ENCODE assay signal across 1 cellular context in the genomic region with DNA sequence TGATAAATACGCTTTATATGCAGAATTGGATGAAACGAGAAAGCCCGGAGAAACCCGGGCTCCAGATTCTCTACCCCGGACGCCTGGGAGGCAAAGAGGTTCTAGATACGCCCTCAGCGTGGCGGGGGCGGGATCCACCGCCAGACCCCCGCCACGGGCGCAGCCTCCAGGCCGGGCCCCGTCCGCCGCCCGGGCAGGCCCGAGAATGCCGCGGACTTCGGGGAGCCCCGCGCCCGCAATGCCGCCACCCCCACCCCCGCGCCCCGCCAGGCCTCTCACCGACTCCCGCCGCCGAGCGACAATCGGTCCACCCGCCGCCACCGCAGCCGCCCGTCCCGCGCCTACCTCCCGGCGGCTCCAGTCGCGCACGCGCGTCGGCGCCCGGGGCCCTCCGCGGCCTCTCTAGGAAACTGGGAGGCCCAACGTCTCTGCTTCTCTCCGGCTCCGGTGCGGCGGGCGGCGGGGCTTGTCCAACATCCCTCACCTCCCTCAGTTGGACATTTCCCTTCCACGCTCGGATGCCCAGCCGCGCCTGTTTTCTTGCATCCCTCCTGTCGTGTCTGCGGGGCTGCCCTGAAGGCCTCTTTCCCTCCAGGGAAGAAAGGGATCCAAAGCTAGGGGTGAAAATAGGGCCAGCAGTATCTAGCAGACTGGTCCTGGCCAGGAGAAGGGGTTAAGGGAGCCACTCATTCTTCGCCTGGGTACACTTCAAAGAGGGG.
A peak's percentile ranks its signal among the peaks of the same experiment; 100 is the strongest.
TF ChIP-seq lines count a peak whose summit lies in the region.

Gene ZNF445 (minus strand): TSS at position 359 of the 719 bp plus-strand sequence. CDS start 22,121 bp downstream, outside the sequence.

TF ChIP-seq in HepG2, 621 proteins besides CTCF, POLR2A, EP300 and RAD21 (continued from another document and continues in another):
- TF ChIP-seq, protein P1, sequence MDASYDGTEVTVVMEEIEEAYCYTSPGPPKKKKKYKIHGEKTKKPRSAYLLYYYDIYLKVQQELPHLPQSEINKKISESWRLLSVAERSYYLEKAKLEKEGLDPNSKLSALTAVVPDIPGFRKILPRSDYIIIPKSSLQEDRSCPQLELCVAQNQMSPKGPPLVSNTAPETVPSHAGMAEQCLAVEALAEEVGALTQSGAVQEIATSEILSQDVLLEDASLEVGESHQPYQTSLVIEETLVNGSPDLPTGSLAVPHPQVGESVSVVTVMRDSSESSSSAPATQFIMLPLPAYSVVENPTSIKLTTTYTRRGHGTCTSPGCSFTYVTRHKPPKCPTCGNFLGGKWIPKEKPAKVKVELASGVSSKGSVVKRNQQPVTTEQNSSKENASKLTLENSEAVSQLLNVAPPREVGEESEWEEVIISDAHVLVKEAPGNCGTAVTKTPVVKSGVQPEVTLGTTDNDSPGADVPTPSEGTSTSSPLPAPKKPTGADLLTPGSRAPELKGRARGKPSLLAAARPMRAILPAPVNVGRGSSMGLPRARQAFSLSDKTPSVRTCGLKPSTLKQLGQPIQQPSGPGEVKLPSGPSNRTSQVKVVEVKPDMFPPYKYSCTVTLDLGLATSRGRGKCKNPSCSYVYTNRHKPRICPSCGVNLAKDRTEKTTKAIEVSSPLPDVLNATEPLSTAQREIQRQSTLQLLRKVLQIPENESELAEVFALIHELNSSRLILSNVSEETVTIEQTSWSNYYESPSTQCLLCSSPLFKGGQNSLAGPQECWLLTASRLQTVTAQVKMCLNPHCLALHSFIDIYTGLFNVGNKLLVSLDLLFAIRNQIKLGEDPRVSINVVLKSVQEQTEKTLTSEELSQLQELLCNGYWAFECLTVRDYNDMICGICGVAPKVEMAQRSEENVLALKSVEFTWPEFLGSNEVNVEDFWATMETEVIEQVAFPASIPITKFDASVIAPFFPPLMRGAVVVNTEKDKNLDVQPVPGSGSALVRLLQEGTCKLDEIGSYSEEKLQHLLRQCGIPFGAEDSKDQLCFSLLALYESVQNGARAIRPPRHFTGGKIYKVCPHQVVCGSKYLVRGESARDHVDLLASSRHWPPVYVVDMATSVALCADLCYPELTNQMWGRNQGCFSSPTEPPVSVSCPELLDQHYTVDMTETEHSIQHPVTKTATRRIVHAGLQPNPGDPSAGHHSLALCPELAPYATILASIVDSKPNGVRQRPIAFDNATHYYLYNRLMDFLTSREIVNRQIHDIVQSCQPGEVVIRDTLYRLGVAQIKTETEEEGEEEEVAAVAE (CRISPR knock-in tag; IDR thresholded peaks at IDR 0.05; ENCODE audit: borderline replicate concordance): 0 out of 2 replicates have a peak, but pooled peaks have one; percentile 25
- TF ChIP-seq HBP1 (CRISPR knock-in tag; IDR thresholded peaks at IDR 0.05; ENCODE audit: low read depth): no peak
- TF ChIP-seq GABPB1 (CRISPR knock-in tag; IDR thresholded peaks at IDR 0.05): peak; percentile 67
- peak; percentile 69; the same call in 1 of the 2 replicates for TF ChIP-seq ZFP91 (CRISPR knock-in tag; IDR thresholded peaks at IDR 0.05; ENCODE audit: borderline replicate concordance)
- no peak; the same call in 1 of the 2 replicates for TF ChIP-seq ZNF343 (CRISPR knock-in tag; IDR thresholded peaks at IDR 0.05)
- TF ChIP-seq MEF2D (CRISPR knock-in tag; IDR thresholded peaks at IDR 0.05): no peak
- no peak; the same call in 1 of the 2 replicates for TF ChIP-seq NR2C2 (CRISPR knock-in tag; IDR thresholded peaks at IDR 0.05; ENCODE audit: borderline replicate concordance)
- TF ChIP-seq, protein P2, sequence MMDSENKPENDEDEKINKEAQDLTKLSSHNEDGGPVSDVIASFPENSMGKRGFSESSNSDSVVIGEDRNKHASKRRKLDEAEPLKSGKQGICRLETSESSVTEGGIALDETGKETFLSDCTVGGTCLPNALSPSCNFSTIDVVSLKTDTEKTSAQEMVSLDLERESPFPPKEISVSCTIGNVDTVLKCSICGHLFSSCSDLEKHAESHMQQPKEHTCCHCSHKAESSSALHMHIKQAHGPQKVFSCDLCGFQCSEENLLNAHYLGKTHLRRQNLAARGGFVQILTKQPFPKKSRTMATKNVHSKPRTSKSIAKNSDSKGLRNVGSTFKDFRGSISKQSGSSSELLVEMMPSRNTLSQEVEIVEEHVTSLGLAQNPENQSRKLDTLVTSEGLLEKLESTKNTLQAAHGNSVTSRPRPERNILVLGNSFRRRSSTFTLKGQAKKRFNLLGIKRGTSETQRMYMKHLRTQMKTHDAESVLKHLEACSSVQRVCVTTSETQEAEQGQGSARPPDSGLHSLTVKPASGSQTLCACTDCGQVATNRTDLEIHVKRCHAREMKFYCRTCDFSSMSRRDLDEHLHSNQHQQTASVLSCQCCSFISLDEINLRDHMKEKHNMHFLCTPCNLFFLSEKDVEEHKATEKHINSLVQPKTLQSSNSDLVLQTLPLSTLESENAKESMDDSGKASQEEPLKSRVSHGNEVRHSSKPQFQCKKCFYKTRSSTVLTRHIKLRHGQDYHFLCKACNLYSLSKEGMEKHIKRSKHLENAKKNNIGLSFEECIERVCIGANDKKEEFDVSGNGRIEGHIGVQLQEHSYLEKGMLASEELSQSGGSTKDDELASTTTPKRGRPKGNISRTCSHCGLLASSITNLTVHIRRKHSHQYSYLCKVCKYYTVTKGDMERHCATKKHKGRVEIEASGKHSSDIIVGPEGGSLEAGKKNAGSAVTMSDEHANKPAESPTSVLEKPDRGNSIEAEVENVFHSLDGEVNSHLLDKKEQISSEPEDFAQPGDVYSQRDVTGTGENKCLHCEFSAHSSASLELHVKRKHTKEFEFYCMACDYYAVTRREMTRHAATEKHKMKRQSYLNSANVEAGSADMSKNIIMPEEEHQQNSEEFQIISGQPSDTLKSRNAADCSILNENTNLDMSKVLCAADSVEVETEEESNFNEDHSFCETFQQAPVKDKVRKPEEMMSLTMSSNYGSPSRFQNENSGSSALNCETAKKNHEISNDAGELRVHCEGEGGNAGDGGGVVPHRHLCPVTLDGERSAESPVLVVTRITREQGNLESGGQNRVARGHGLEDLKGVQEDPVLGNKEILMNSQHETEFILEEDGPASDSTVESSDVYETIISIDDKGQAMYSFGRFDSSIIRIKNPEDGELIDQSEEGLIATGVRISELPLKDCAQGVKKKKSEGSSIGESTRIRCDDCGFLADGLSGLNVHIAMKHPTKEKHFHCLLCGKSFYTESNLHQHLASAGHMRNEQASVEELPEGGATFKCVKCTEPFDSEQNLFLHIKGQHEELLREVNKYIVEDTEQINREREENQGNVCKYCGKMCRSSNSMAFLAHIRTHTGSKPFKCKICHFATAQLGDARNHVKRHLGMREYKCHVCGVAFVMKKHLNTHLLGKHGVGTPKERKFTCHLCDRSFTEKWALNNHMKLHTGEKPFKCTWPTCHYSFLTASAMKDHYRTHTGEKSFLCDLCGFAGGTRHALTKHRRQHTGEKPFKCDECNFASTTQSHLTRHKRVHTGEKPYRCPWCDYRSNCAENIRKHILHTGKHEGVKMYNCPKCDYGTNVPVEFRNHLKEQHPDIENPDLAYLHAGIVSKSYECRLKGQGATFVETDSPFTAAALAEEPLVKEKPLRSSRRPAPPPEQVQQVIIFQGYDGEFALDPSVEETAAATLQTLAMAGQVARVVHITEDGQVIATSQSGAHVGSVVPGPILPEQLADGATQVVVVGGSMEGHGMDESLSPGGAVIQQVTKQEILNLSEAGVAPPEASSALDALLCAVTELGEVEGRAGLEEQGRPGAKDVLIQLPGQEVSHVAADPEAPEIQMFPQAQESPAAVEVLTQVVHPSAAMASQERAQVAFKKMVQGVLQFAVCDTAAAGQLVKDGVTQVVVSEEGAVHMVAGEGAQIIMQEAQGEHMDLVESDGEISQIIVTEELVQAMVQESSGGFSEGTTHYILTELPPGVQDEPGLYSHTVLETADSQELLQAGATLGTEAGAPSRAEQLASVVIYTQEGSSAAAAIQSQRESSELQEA (CRISPR knock-in tag; IDR thresholded peaks at IDR 0.05; ENCODE audit: not compliant biosample characterization): no peak
- TF ChIP-seq PAX8 (CRISPR knock-in tag; IDR thresholded peaks at IDR 0.05; ENCODE audit: borderline replicate concordance): no peak
- TF ChIP-seq ZNF546 (CRISPR knock-in tag; conservative IDR thresholded peaks at IDR 0.05): no peak
- TF ChIP-seq ZNF569 (CRISPR knock-in tag; IDR thresholded peaks at IDR 0.05; ENCODE audit: borderline replicate concordance): no peak
- no peak for TF ChIP-seq NFYB (CRISPR knock-in tag; IDR thresholded peaks at IDR 0.05)
- TF ChIP-seq, protein P3, sequence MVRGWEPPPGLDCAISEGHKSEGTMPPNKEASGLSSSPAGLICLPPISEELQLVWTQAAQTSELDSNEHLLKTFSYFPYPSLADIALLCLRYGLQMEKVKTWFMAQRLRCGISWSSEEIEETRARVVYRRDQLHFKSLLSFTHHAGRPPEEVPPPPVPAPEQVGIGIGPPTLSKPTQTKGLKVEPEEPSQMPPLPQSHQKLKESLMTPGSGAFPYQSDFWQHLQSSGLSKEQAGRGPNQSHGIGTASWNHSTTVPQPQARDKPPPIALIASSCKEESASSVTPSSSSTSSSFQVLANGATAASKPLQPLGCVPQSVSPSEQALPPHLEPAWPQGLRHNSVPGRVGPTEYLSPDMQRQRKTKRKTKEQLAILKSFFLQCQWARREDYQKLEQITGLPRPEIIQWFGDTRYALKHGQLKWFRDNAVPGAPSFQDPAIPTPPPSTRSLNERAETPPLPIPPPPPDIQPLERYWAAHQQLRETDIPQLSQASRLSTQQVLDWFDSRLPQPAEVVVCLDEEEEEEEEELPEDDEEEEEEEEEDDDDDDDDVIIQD (CRISPR knock-in tag; IDR thresholded peaks at IDR 0.05; ENCODE audit: low read depth): no peak
- TF ChIP-seq ZNF589 (CRISPR knock-in tag; conservative IDR thresholded peaks at IDR 0.05): no peak
- TF ChIP-seq REXO4 (CRISPR knock-in tag; IDR thresholded peaks at IDR 0.05; ENCODE audit: borderline replicate concordance): no peak
- no peak for TF ChIP-seq ZNF737 (CRISPR knock-in tag; IDR thresholded peaks at IDR 0.05; ENCODE audit: borderline replicate concordance)
- no peak for TF ChIP-seq NFIB (CRISPR knock-in tag; IDR thresholded peaks at IDR 0.05; ENCODE audit: borderline replicate concordance)
- no peak for TF ChIP-seq NR2F6 (IDR thresholded peaks at IDR 0.05)
- no peak for TF ChIP-seq NR2F6 (CRISPR knock-in tag; IDR thresholded peaks at IDR 0.05)
- TF ChIP-seq SNAPC2 (CRISPR knock-in tag; IDR thresholded peaks at IDR 0.05): no peak
- no peak for TF ChIP-seq CENPX (CRISPR knock-in tag; IDR thresholded peaks at IDR 0.05)
- TF ChIP-seq NCOA5 (CRISPR knock-in tag; IDR thresholded peaks at IDR 0.05): no peak
- no peak for TF ChIP-seq ZNF549 (CRISPR knock-in tag; IDR thresholded peaks at IDR 0.05)
- TF ChIP-seq ZNF24 (IDR thresholded peaks at IDR 0.05): no peak
- peak; percentile 54; the same call in 1 of the 2 replicates for TF ChIP-seq KAT8 (CRISPR knock-in tag; IDR thresholded peaks at IDR 0.05)
- no peak for TF ChIP-seq ISL2 (CRISPR knock-in tag; IDR thresholded peaks at IDR 0.05)
- no peak for TF ChIP-seq TEAD2 (CRISPR knock-in tag; IDR thresholded peaks at IDR 0.05)
- no peak; the same call in 2 of the 3 replicates for TF ChIP-seq MXI1 (IDR thresholded peaks at IDR 0.05; ENCODE audit: borderline replicate concordance, low read depth, low read length)
- no peak for TF ChIP-seq FOXK1 (CRISPR knock-in tag; IDR thresholded peaks at IDR 0.05; ENCODE audit: borderline replicate concordance, low read depth)
- TF ChIP-seq ZNF142 (CRISPR knock-in tag; IDR thresholded peaks at IDR 0.05): no peak
